In the genomic region with DNA sequence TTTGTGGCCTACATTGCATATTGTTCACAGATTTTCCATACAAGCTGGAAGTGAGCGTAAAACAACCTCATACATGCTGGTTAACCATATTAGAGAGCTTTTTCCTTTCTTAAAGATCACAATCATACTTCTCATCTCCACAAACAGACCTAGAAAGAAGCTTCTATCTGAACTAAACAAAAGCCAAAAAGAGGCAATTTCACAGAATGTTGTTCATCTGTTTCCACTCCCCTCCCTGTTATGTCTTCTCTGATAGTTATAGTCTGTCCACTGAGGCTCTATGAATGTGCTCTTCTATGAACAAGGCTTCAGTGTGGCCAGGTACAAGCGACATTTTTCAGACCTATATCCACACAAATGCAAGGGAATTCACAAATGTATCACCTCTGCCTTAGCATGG, we compare ENCODE assay signal across 22 cellular contexts.
"Had no signal": no experiment of that assay in that cellular context is flagged by ENCODE, and none has a peak within 500 bp of the region (broad histone marks: within the 10 kb centered on the region; RNA-seq: fewer than 3 reads in every experiment).

No MANE protein-coding gene starts in this region.

- H3K9me3 ChIP-seq: colonic mucosa, mucosa of descending colon, neutrophil, psoas muscle, sigmoid colon, testis had no signal

- H3K27me3 ChIP-seq: colonic mucosa, foreskin keratinocyte, neutrophil, sigmoid colon, testis, tibial nerve had no signal

- FAIRE-seq: endothelial cell of umbilical vein, islet of Langerhans had no signal

- DNase-seq: colonic mucosa; dermis blood vessel endothelial cell; endodermal cell; erythroblast; foreskin keratinocyte; head of caudate nucleus; hippocampal formation; kidney glomerular epithelial cell; mammary epithelial cell; mucosa of descending colon; naive thymus-derived CD8-positive, alpha-beta T cell; psoas muscle; sigmoid colon; stimulated activated CD4-positive, alpha-beta T cell treated with anti-CD3 and anti-CD28 coated beads, Interleukin-2, amount 100 ng/mL, for 24 hours; stimulated activated CD4-positive, alpha-beta T cell treated with anti-CD3 and anti-CD28 coated beads, Interleukin-4, amount 100 ng/mL, for 4 hours; stimulated activated naive CD4-positive, alpha-beta T cell treated with Interleukin-2 at 50 U/mL for 16 hours; testis had no signal

- H3K4me1 ChIP-seq: colonic mucosa, foreskin keratinocyte, psoas muscle, sigmoid colon, testis had no signal

- H3K36me3 ChIP-seq: colonic mucosa, neutrophil, sigmoid colon had no signal

- H3K27ac Mint-ChIP-seq: endodermal cell; naive thymus-derived CD8-positive, alpha-beta T cell had no signal

- ATAC-seq: foreskin keratinocyte; mucosa of descending colon; naive thymus-derived CD8-positive, alpha-beta T cell; psoas muscle had no signal

- H3K27me3 Mint-ChIP-seq: naive thymus-derived CD8-positive, alpha-beta T cell had no signal

- H3K9me3 Mint-ChIP-seq: endodermal cell had no signal

- H3K4me3 ChIP-seq: colonic mucosa, mucosa of descending colon, psoas muscle, sigmoid colon, skin epidermis, testis, tibial nerve had no signal

- H3K4me3 Mint-ChIP-seq: endodermal cell; naive thymus-derived CD8-positive, alpha-beta T cell had no signal

- H3K27ac ChIP-seq: colonic mucosa, foreskin keratinocyte, neutrophil, psoas muscle, sigmoid colon, skin epidermis, testis, tibial nerve had no signal
